22 cellular contexts compared by ENCODE assay signal in genomic region chr22:42604403-42604802, GRCh38. TPM values are rescaled to one million over a fixed set of nuclear protein-coding genes. Genes with fewer than 3 reads are reported as not detected.
DNase-seq lines count a peak whose midpoint lies in the region; ATAC-seq and TF ChIP-seq lines count a peak whose summit lies in the region.
"Had no signal": no experiment of that assay in that cellular context is flagged by ENCODE, and none has a peak within 500 bp of the region (broad histone marks: within the 10 kb centered on the region; RNA-seq: fewer than 3 reads in every experiment).

No MANE protein-coding gene starts in this region.

- H3K4me1 ChIP-seq in suprapubic skin (peaks cover 32% of the 10 kb centered on the region), sigmoid colon (peaks cover 0 to 51% (median 38%) of the 10 kb centered on the region in 4 donors)

- peak overlapping the region; percentile 47 for H3K27ac Mint-ChIP-seq in activated T-cell treated with anti-CD3 and anti-CD28 coated beads, Interleukin-2, amount 50 U/mL, for 24 hours
- peak overlapping the region; percentile 19 for H3K27ac Mint-ChIP-seq in central memory CD8-positive, alpha-beta T cell (ENCODE audit: low read depth)
- H3K27ac Mint-ChIP-seq: activated CD8-positive, alpha-beta T cell treated with anti-CD3 and anti-CD28 coated beads for 36 hours; activated T-helper 2 cell treated with anti-CD3 and anti-CD28 coated beads, Interferon-gamma antibody, Interleukin-2, Interleukin-4, amounts not matched to agents 10 μg/mL and 5 μg/mL and 100 μg/mL, durations not matched to agents 14 hours and 24 hours and 36 hours; stimulated activated memory B cell treated with anti-CD40 and anti-IgM and Interleukin-4, amounts not matched to agents 10 μg/mL and 1 μg/mL and 100 μg/mL, for 72 hours had no signal

- no peaks in the 10 kb centered on the region for H3K9me3 Mint-ChIP-seq in activated T-cell treated with anti-CD3 and anti-CD28 coated beads, Interleukin-2, amount 50 U/mL, for 24 hours
- no peaks in the 10 kb centered on the region for H3K9me3 Mint-ChIP-seq in central memory CD8-positive, alpha-beta T cell
- H3K9me3 Mint-ChIP-seq: activated CD8-positive, alpha-beta T cell treated with anti-CD3 and anti-CD28 coated beads for 36 hours; activated T-helper 2 cell treated with anti-CD3 and anti-CD28 coated beads, Interferon-gamma antibody, Interleukin-2, Interleukin-4, amounts not matched to agents 10 μg/mL and 5 μg/mL and 100 μg/mL, durations not matched to agents 14 hours and 24 hours and 36 hours; CD4-positive, alpha-beta T cell; stimulated activated memory B cell treated with anti-CD40 and anti-IgM and Interleukin-4, amounts not matched to agents 10 μg/mL and 1 μg/mL and 100 μg/mL, for 72 hours had no signal

- peak overlapping the region; percentile 24 for H3K27ac ChIP-seq in suprapubic skin
- no peak overlapping the region for H3K27ac ChIP-seq in sigmoid colon
- H3K27ac ChIP-seq: VCaP had no signal

- no peaks in the 10 kb centered on the region for H3K27me3 ChIP-seq in suprapubic skin
- H3K27me3 ChIP-seq in sigmoid colon, result no peaks in the 10 kb centered on the region
- H3K27me3 ChIP-seq: adrenal gland had no signal

- no peak for ATAC-seq in central memory CD8-positive, alpha-beta T cell (replicated peaks; ENCODE audit: extremely low read depth, poor library complexity, severe bottlenecking)
- ATAC-seq in left colon (peak; percentile 16), GM21717 (IDR thresholded peaks at IDR 0.05; ENCODE audit: unreplicated experiment) (no peak), HG03439 (IDR thresholded peaks at IDR 0.05; ENCODE audit: unreplicated experiment) (no peak)
- ATAC-seq: activated CD8-positive, alpha-beta T cell treated with anti-CD3 and anti-CD28 coated beads for 36 hours; Panc1; stimulated activated memory B cell treated with anti-CD40 and anti-IgM and Interleukin-4, amounts not matched to agents 10 μg/mL and 1 μg/mL and 100 μg/mL, for 72 hours had no signal

- TF ChIP-seq POLR2A in suprapubic skin (IDR thresholded peaks at IDR 0.05), result no peak
- no peak for TF ChIP-seq POLR2A in sigmoid colon (IDR thresholded peaks at IDR 0.05)

- no peak overlapping the region for H3K4me3 Mint-ChIP-seq in activated T-cell treated with anti-CD3 and anti-CD28 coated beads, Interleukin-2, amount 50 U/mL, for 24 hours
- H3K4me3 Mint-ChIP-seq in central memory CD8-positive, alpha-beta T cell, result no peak overlapping the region
- H3K4me3 Mint-ChIP-seq: activated CD8-positive, alpha-beta T cell treated with anti-CD3 and anti-CD28 coated beads for 36 hours; CD4-positive, alpha-beta T cell; stimulated activated memory B cell treated with anti-CD40 and anti-IgM and Interleukin-4, amounts not matched to agents 10 μg/mL and 1 μg/mL and 100 μg/mL, for 72 hours had no signal

- no peak for TF ChIP-seq EP300 in suprapubic skin (IDR thresholded peaks at IDR 0.05)
- no peak for TF ChIP-seq EP300 in sigmoid colon (IDR thresholded peaks at IDR 0.05)

- peaks cover 52% of the 10 kb centered on the region for H3K36me3 ChIP-seq in suprapubic skin
- peaks cover 21 to 55% (median 34%) of the 10 kb centered on the region in 4 donors for H3K36me3 ChIP-seq in sigmoid colon

- WGBS in suprapubic skin, result 58% methylated on average over 3 of the region's 3 CpGs
- WGBS in sigmoid colon, 2 donors, result 51 to 71% methylated on average over 3 of the region's 3 CpGs

- peaks cover 90% of the 10 kb centered on the region for H3K36me3 Mint-ChIP-seq in activated T-cell treated with anti-CD3 and anti-CD28 coated beads, Interleukin-2, amount 50 U/mL, for 24 hours (ENCODE audit: low read depth)
- H3K36me3 Mint-ChIP-seq in central memory CD8-positive, alpha-beta T cell (ENCODE audit: insufficient read depth), result peaks cover 53% of the 10 kb centered on the region

- H3K9me3 ChIP-seq in suprapubic skin (no peaks in the 10 kb centered on the region), sigmoid colon (no peaks in the 10 kb centered on the region)
- H3K9me3 ChIP-seq: adrenal gland had no signal

- H3K4me3 ChIP-seq in suprapubic skin (no peak overlapping the region), sigmoid colon (no peak overlapping the region)
- H3K4me3 ChIP-seq: adrenal gland had no signal

- intact Hi-C loops in left colon (cut with DNase I, micrococcal nuclease), result no loop called here
- intact Hi-C loops in sigmoid colon (cut with DNase I), result no loop called here

- peaks cover 48% of the 10 kb centered on the region for H3K4me1 Mint-ChIP-seq in activated T-cell treated with anti-CD3 and anti-CD28 coated beads, Interleukin-2, amount 50 U/mL, for 24 hours (ENCODE audit: low read depth)
- H3K4me1 Mint-ChIP-seq in central memory CD8-positive, alpha-beta T cell, result peaks cover 49% of the 10 kb centered on the region

- TF ChIP-seq CTCF in suprapubic skin (IDR thresholded peaks at IDR 0.05), result no peak
- no peak for TF ChIP-seq CTCF in sigmoid colon (IDR thresholded peaks at IDR 0.05)

- no peak for DNase-seq in activated T-cell treated with anti-CD3 and anti-CD28 coated beads, Interleukin-2, amount 50 U/mL, for 24 hours
- no peak for DNase-seq in activated T-cell treated with anti-CD3 and anti-CD28 coated beads, Interleukin-2, amount 50 U/mL, for 1 hour
- DNase-seq in central memory CD8-positive, alpha-beta T cell (ENCODE audit: low spot score in 2 of 2), result no peak
- DNase-seq in left colon, result no peak
- no peak for DNase-seq in suprapubic skin (ENCODE audit: low spot score in 2 of 2)
- DNase-seq in sigmoid colon, result no peak
- DNase-seq: 8988T; activated CD8-positive, alpha-beta T cell treated with anti-CD3 and anti-CD28 coated beads for 36 hours; adrenal gland; CD4-positive, alpha-beta T cell; cortex of kidney; NCI-H2171; NCI-H82 had no signal

- no peaks in the 10 kb centered on the region for H3K27me3 Mint-ChIP-seq in activated T-cell treated with anti-CD3 and anti-CD28 coated beads, Interleukin-2, amount 50 U/mL, for 24 hours
- H3K27me3 Mint-ChIP-seq in central memory CD8-positive, alpha-beta T cell, result no peaks in the 10 kb centered on the region
- H3K27me3 Mint-ChIP-seq: activated CD8-positive, alpha-beta T cell treated with anti-CD3 and anti-CD28 coated beads for 36 hours; CD4-positive, alpha-beta T cell; stimulated activated memory B cell treated with anti-CD40 and anti-IgM and Interleukin-4, amounts not matched to agents 10 μg/mL and 1 μg/mL and 100 μg/mL, for 72 hours had no signal

RNA-seq across cellular contexts. Expression of gene POLDIP3, which starts 10.3 kb away (rescaled TPM):
- total RNA-seq in left colon (10 to 100 TPM; 48.9 to 61.3 TPM), suprapubic skin (10 to 100 TPM; 32.4 to 61.1 (median 45.7) TPM), sigmoid colon (10 to 100 TPM; 30.2 to 41.4 (median 34.5) TPM)
- 10 to 100 TPM; 25.8 to 45.9 (median 29.6) TPM for polyA plus RNA-seq in sigmoid colon

RNA-seq across cellular contexts. Expression of gene ATP5MGL, which starts 36.0 kb away (rescaled TPM):
- under 1 TPM; 0.34 to 0.89 TPM for total RNA-seq in left colon
- 1 to 10 TPM in 3 of 4 donors, not detected in 1; 1.3 to 3.9 (median 1.5) TPM for total RNA-seq in suprapubic skin
- under 1 TPM in 1 of 4 donors, not detected in 3; 0.66 TPM for total RNA-seq in sigmoid colon
- polyA plus RNA-seq in sigmoid colon, result under 1 TPM in 1 of 3 donors, not detected in 2; 0.25 TPM
- total RNA-seq: glomerular endothelial cell had no signal
- polyA plus RNA-seq: adrenal gland, urinary bladder had no signal

RNA-seq across cellular contexts. Expression of gene CYB5R3, which starts 44.8 kb away (rescaled TPM):
- 100 to 1,000 TPM; 157 to 192 TPM for total RNA-seq in left colon
- total RNA-seq in suprapubic skin, result 100 to 1,000 TPM; 107 to 159 (median 138) TPM
- 100 to 1,000 TPM in 2 of 4 donors, 10 to 100 TPM in 2; 71.5 to 156 (median 88.6) TPM for total RNA-seq in sigmoid colon
- polyA plus RNA-seq in sigmoid colon, result 100 to 1,000 TPM in 1 of 3 donors, 10 to 100 TPM in 2; 44.9 to 158 (median 78.7) TPM

RNA-seq across cellular contexts. Expression of gene SERHL2, which starts 50.6 kb away (rescaled TPM):
- total RNA-seq in left colon, result under 1 TPM; 0.73 to 0.92 TPM
- total RNA-seq in suprapubic skin, result 10 to 100 TPM; 13.0 to 96.1 (median 52.1) TPM
- total RNA-seq in sigmoid colon, result 1 to 10 TPM; 2.2 to 6.1 (median 3.2) TPM
- polyA plus RNA-seq in sigmoid colon, result 1 to 10 TPM in 2 of 3 donors, under 1 TPM in 1; 0.92 to 3.6 (median 2.4) TPM
- total RNA-seq: H1 had no signal
